In the genomic region with DNA sequence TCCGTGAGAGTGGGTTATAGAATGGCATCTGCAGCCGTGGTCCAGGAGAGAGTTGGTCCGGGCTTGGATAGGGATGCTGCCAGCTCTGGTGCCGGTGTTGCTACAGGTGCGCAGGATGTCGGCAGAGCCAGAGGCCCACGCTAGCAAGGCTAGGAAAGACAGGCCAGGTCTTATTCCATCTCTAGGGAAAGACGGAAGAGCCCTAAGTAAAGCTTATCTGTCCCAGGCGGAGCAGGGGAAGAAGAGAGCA, we compare ENCODE assay signal across 8 cellular contexts. TPM values are rescaled to one million over a fixed set of nuclear protein-coding genes. Genes with fewer than 3 reads are reported as not detected.
DNase-seq lines count a peak whose midpoint lies in the region; TF ChIP-seq lines count a peak whose summit lies in the region.

No MANE protein-coding gene starts in this region.

- intact Hi-C loops in activated CD4-positive, alpha-beta T cell treated with anti-CD3 and anti-CD28 coated beads, Interleukin-2, amount 10 ng/mL, durations not matched to agents 24 days and 14 days (cut with micrococcal nuclease): no loop called here

- no peaks in the 10 kb centered on the region for H3K9me2 ChIP-seq in MM.1S (replicated peaks; ENCODE audit: insufficient read depth, low read length)

- H3K9ac ChIP-seq in MM.1S (ENCODE audit: low read length) (peak overlapping the region; percentile 45; the same call in 1 of the 2 replicates), endocrine pancreas (ENCODE audit: control insufficient read depth, insufficient read depth, low read length) (peak overlapping the region; percentile 69), parathyroid adenoma (no peak overlapping the region)

- peaks cover 45% of the 10 kb centered on the region for H3K36me3 Mint-ChIP-seq in activated CD4-positive, alpha-beta T cell treated with anti-CD3 and anti-CD28 coated beads, Interleukin-2, amount 10 ng/mL, durations not matched to agents 24 days and 14 days (ENCODE audit: low read depth)

- peak overlapping the region; percentile 94 for H3K4me3 Mint-ChIP-seq in activated CD4-positive, alpha-beta T cell treated with anti-CD3 and anti-CD28 coated beads, Interleukin-2, amount 10 ng/mL, durations not matched to agents 24 days and 14 days

- 0 out of 2 replicates have a peak, but pooled peaks cover 2% of the 10 kb centered on the region for H3F3A ChIP-seq in MM.1S (ENCODE audit: insufficient read depth, low read length)

- H3K4me1 Mint-ChIP-seq in activated CD4-positive, alpha-beta T cell treated with anti-CD3 and anti-CD28 coated beads, Interleukin-2, amount 10 ng/mL, durations not matched to agents 24 days and 14 days: peaks cover 49% of the 10 kb centered on the region

- DNase-seq in activated CD4-positive, alpha-beta T cell treated with anti-CD3 and anti-CD28 coated beads, Interleukin-2, amount 10 ng/mL, durations not matched to agents 24 days and 14 days: no peak
- no peak for DNase-seq in activated CD4-positive, alpha-beta T cell treated with anti-CD3 and anti-CD28 coated beads, Interleukin-2, amount 50 U/mL, for 4 hours
- no peak for DNase-seq in MM.1S
- no peak for DNase-seq in RKO (ENCODE audit: low spot score)
- no peak for DNase-seq in NCI-H69 (lab: John Stamatoyannopoulos, UW)
- DNase-seq in HUDEP-2 (lab: John Stamatoyannopoulos, UW; ENCODE audit: unreplicated experiment in 76 of 76): no peak

- H3K9me3 ChIP-seq in MM.1S (replicated peaks; ENCODE audit: insufficient read depth, low read length) (no peaks in the 10 kb centered on the region), endocrine pancreas (ENCODE audit: control insufficient read depth, low read length) (no peaks in the 10 kb centered on the region), parathyroid adenoma (ENCODE audit: control insufficient read depth, low read length) (no peaks in the 10 kb centered on the region)

- H3K4me3 ChIP-seq in MM.1S (ENCODE audit: low read length) (peak overlapping the region; percentile 64), endocrine pancreas (ENCODE audit: control insufficient read depth, insufficient read depth, low read length) (no peak overlapping the region), parathyroid adenoma (ENCODE audit: low read depth, low read length) (peak overlapping the region; percentile 68)

- H3K27me3 ChIP-seq in MM.1S (replicated peaks; ENCODE audit: insufficient read depth, low read length) (no peaks in the 10 kb centered on the region), endocrine pancreas (ENCODE audit: control insufficient read depth, insufficient read depth, low read length) (no peaks in the 10 kb centered on the region), parathyroid adenoma (ENCODE audit: control insufficient read depth, insufficient read depth, low read length) (no peaks in the 10 kb centered on the region)

- H3K36me3 ChIP-seq in MM.1S (replicated peaks; ENCODE audit: insufficient read depth, low read length) (0 out of 2 replicates have a peak, but pooled peaks cover 2% of the 10 kb centered on the region), endocrine pancreas (ENCODE audit: control insufficient read depth, insufficient read depth, low read length) (peaks cover 2% of the 10 kb centered on the region), parathyroid adenoma (ENCODE audit: control insufficient read depth, insufficient read depth, low read length) (no peaks in the 10 kb centered on the region)

- H3K27ac Mint-ChIP-seq in activated CD4-positive, alpha-beta T cell treated with anti-CD3 and anti-CD28 coated beads, Interleukin-2, amount 10 ng/mL, durations not matched to agents 24 days and 14 days: peak overlapping the region; percentile 93

- TF ChIP-seq CTCF in MM.1S (IDR thresholded peaks at IDR 0.05; ENCODE audit: low read length) (no peak), parathyroid adenoma (IDR thresholded peaks at IDR 0.05) (no peak)

- peak overlapping the region; percentile 81 for H2AFZ ChIP-seq in MM.1S (ENCODE audit: low read length)
- H2AFZ ChIP-seq in parathyroid adenoma: peak overlapping the region; percentile 89

- peak overlapping the region; percentile 77 for H3K4me2 ChIP-seq in MM.1S (ENCODE audit: low read depth, low read length)
- H3K4me2 ChIP-seq in parathyroid adenoma (ENCODE audit: low read length): peak overlapping the region; percentile 76

- H3K4me1 ChIP-seq in MM.1S (ENCODE audit: low read length): peaks cover 11% of the 10 kb centered on the region; the same call in 1 of the 2 replicates
- H3K4me1 ChIP-seq in endocrine pancreas (ENCODE audit: control insufficient read depth, insufficient read depth, low read length): no peaks in the 10 kb centered on the region
- peaks cover 8% of the 10 kb centered on the region for H3K4me1 ChIP-seq in parathyroid adenoma

- peaks cover 40% of the 10 kb centered on the region for H3K79me2 ChIP-seq in MM.1S (ENCODE audit: low read length)
- peaks cover 4% of the 10 kb centered on the region for H3K79me2 ChIP-seq in parathyroid adenoma

- H3K9me3 Mint-ChIP-seq in activated CD4-positive, alpha-beta T cell treated with anti-CD3 and anti-CD28 coated beads, Interleukin-2, amount 10 ng/mL, durations not matched to agents 24 days and 14 days: no peaks in the 10 kb centered on the region

- peak overlapping the region; percentile 29; the same call in 1 of the 2 replicates for H3K27ac ChIP-seq in MM.1S (ENCODE audit: low read length)
- H3K27ac ChIP-seq in parathyroid adenoma: peak overlapping the region; percentile 76

- no peaks in the 10 kb centered on the region for H4K20me1 ChIP-seq in MM.1S (ENCODE audit: insufficient read depth, low read length)

- H3K27me3 Mint-ChIP-seq in activated CD4-positive, alpha-beta T cell treated with anti-CD3 and anti-CD28 coated beads, Interleukin-2, amount 10 ng/mL, durations not matched to agents 24 days and 14 days: no peaks in the 10 kb centered on the region

RNA-seq across cellular contexts. Expression of gene PSME1, which starts 0.5 kb away (rescaled TPM):
- 300 and 306 TPM in 2 replicates for total RNA-seq in activated CD4-positive, alpha-beta T cell treated with anti-CD3 and anti-CD28 coated beads, Interleukin-2, amount 10 ng/mL, durations not matched to agents 24 days and 14 days

RNA-seq across cellular contexts. Expression of gene FITM1, which starts 5.0 kb away (rescaled TPM):
- 0.26 and 0.54 TPM in 2 replicates for total RNA-seq in activated CD4-positive, alpha-beta T cell treated with anti-CD3 and anti-CD28 coated beads, Interleukin-2, amount 10 ng/mL, durations not matched to agents 24 days and 14 days

RNA-seq across cellular contexts. Expression of gene EMC9, which starts 5.9 kb away (rescaled TPM):
- 26.6 and 30.3 TPM in 2 replicates for total RNA-seq in activated CD4-positive, alpha-beta T cell treated with anti-CD3 and anti-CD28 coated beads, Interleukin-2, amount 10 ng/mL, durations not matched to agents 24 days and 14 days

RNA-seq across cellular contexts. Expression of gene PSME2, which starts 10.9 kb away (rescaled TPM):
- 565 and 584 TPM in 2 replicates for total RNA-seq in activated CD4-positive, alpha-beta T cell treated with anti-CD3 and anti-CD28 coated beads, Interleukin-2, amount 10 ng/mL, durations not matched to agents 24 days and 14 days

RNA-seq across cellular contexts. Expression of gene RNF31, which starts 11.8 kb away (rescaled TPM):
- total RNA-seq in activated CD4-positive, alpha-beta T cell treated with anti-CD3 and anti-CD28 coated beads, Interleukin-2, amount 10 ng/mL, durations not matched to agents 24 days and 14 days: 95.1 and 95.6 TPM in 2 replicates
